8 cellular contexts compared by ENCODE assay signal in the genomic region with DNA sequence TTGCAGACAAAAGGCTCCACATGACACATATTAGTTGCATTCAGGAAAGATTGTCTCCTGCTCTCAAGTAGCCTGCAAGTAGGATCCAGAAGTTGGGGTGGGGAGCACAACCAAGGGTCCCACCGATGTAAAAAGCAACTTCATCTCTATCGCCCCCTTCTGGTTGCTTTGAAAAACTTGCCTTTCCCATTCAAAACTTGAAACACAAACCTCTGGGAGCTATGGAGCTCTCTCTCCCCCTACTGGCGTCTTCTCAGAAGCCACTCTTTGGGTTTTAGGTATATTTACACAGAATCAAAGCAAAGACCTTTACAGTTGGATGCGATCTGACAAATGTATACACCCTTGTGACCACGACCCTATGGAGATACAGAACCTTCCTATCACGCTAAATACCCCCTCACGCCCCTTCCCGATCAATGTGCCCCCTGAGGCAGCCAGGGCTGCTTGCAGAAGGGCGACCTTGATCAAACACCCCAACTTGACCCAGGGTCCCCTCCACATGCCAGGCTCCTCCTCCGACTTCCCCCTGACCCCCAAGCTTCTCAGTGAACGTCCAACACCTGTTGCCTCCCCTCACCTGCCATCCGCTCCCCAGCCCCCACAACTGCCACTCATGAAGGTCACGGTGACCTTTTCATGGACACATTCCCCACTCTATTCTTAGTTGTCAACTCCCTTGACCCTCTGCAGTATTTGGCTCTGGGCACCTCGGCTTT. TPM values are rescaled to one million over a fixed set of nuclear protein-coding genes. Genes with fewer than 3 reads are reported as not detected.
DNase-seq lines count a peak whose midpoint lies in the region; ATAC-seq and TF ChIP-seq lines count a peak whose summit lies in the region.

No MANE protein-coding gene starts in this region.

- no peaks in the 10 kb centered on the region for H3K36me3 ChIP-seq in mammary epithelial cell (ENCODE audit: insufficient read depth, low read length)

- H3K4me3 ChIP-seq in AG09309 (ENCODE audit: control insufficient read depth, low read depth, low read length) = no peak overlapping the region
- H3K4me3 ChIP-seq in mammary epithelial cell (replicated peaks in 1 of 3; ENCODE audit: insufficient read depth in 1 of 3, low read depth in 2 of 3, low read length in 3 of 3) = no peak overlapping the region

- no peaks in the 10 kb centered on the region for H3K9me3 ChIP-seq in mammary epithelial cell (replicated peaks; ENCODE audit: insufficient read depth, low read length)

- H2AFZ ChIP-seq in mammary epithelial cell (ENCODE audit: low read depth, low read length) = no peak overlapping the region

- dilution Hi-C loops in mammary epithelial cell (cut with HindIII; ENCODE audit: low sequenced_read_pairs) = loop anchor here (5.0 to 10.0 kb wide), 2 partner anchors 72 to 115 kb away; partner anchors contain the start of genes ALDH16A1, PIH1D1, RRAS and SCAF1

- WGBS in mammary epithelial cell (ENCODE audit: low coverage, missing lambda C conversion rate) = 35% methylated on average over 12 of the region's 14 CpGs

- peaks cover 58% of the 10 kb centered on the region for H3K79me2 ChIP-seq in mammary epithelial cell (ENCODE audit: insufficient read depth, low read length)

- TF ChIP-seq CTCF in AG09309 (IDR thresholded peaks at IDR 0.05; ENCODE audit: control insufficient read depth, insufficient read depth, low read depth, low read length, missing control alignments) (peak; percentile 99), GM13977 (IDR thresholded peaks at IDR 0.05; ENCODE audit: extremely low read depth, insufficient read depth, missing control alignments) (peak; percentile 88), mammary epithelial cell (conservative IDR thresholded peaks at IDR 0.05 in 1 of 2, IDR thresholded peaks at IDR 0.05 in 1 of 2; ENCODE audit: extremely low read depth in 1 of 2, insufficient read depth in 1 of 2, low read depth in 1 of 2, low read length in 2 of 2) (peak; percentile 99 to 100)

- no peak overlapping the region for H3K9ac ChIP-seq in mammary epithelial cell (ENCODE audit: insufficient read depth, low read length)

- H3K4me2 ChIP-seq in mammary epithelial cell (ENCODE audit: insufficient read depth, low read depth, low read length) = no peak overlapping the region

- ATAC-seq in HG02852 (IDR thresholded peaks at IDR 0.05; ENCODE audit: unreplicated experiment) = no peak

- intact Hi-C loops in mammary epithelial cell (cut with micrococcal nuclease) = loop anchor here (1.0 to 10.0 kb wide), 7 partner anchors 16 to 295 kb away; partner anchors contain the start of genes FLT3LG, PNKP and PRMT1

- H3K27ac ChIP-seq in mammary epithelial cell (ENCODE audit: insufficient read depth, low read depth, low read length) = no peak overlapping the region

- H4K20me1 ChIP-seq in mammary epithelial cell (ENCODE audit: insufficient read depth, low read length) = no peaks in the 10 kb centered on the region

- peak; percentile 56 for DNase-seq in AG09309 (ENCODE audit: low read depth)
- peak; percentile 86 for DNase-seq in GM13977 (ENCODE audit: low spot score)
- peak; percentile 54 for DNase-seq in NCI-H2081 treated with DMSO at 0.1 percent for 48 hours (lab: John Stamatoyannopoulos, UW)
- peak in 4 of 5 experiments; percentile 48 to 87 (median 68) for DNase-seq in T-helper 2 cell
- peak; percentile 58 for DNase-seq in mammary epithelial cell
- peak; percentile 73 for DNase-seq in iris pigment epithelial cell (ENCODE audit: low read depth)
- peak; percentile 78 for DNase-seq in stimulated activated CD4-positive, alpha-beta T cell treated with anti-CD3 and anti-CD28 coated beads, Interleukin-4, amount 100 ng/mL, for 24 hours

- no TSS peak for BruUV-seq in mammary epithelial cell (replicated peaks; lab: Mats Ljungman, UMichigan)

- CTCF ChIA-PET in mammary epithelial cell (lab: Charles Lee; ENCODE audit: low non-redundant PET) = interaction anchor here (0.5 to 1.0 kb wide), 7 partner anchors 10 to 152 kb away, joined by 3 to 9 read pairs (median 3); partner anchors contain the start of gene PRMT1

- in situ Hi-C loops in GM13977 (cut with MboI; ENCODE audit: low pct_unique_long_range_greater_than_20kb, low sequenced_read_pairs, unreplicated experiment) = no loop called here
- in situ Hi-C loops in mammary epithelial cell (cut with MboI; ENCODE audit: low sequenced_read_pairs in 2 of 2) = loop anchor here in 1 of 2 donors (5.0 kb wide), 1 partner anchor 63 kb away; no protein-coding TSS in a partner anchor

- H3K27me3 ChIP-seq in mammary epithelial cell (ENCODE audit: insufficient read depth, low read length) = no peaks in the 10 kb centered on the region

- H3K4me1 ChIP-seq in mammary epithelial cell (ENCODE audit: insufficient read depth, low read length) = peaks cover 3% of the 10 kb centered on the region

RNA-seq across cellular contexts. Expression of gene NOSIP, which starts 10.1 kb away (rescaled TPM):
- 10 to 100 TPM; 43.6 to 50.7 TPM for total RNA-seq in mammary epithelial cell
- polyA plus RNA-seq in mammary epithelial cell = 59.7 TPM
- polyA minus RNA-seq in mammary epithelial cell = 20.9 TPM

RNA-seq across cellular contexts. Expression of gene PRRG2, which starts 10.8 kb away (rescaled TPM):
- total RNA-seq in mammary epithelial cell = 10 to 100 TPM; 14.3 to 14.7 TPM
- polyA plus RNA-seq in mammary epithelial cell = 7.0 TPM
- not detected for polyA minus RNA-seq in mammary epithelial cell

RNA-seq across cellular contexts. Expression of gene PRR12, which starts 20.7 kb away (rescaled TPM):
- 10 to 100 TPM in 1 of 2 donors, 1 to 10 TPM in 1; 3.5 to 23.0 TPM for total RNA-seq in mammary epithelial cell
- 0.91 TPM for polyA plus RNA-seq in mammary epithelial cell
- 7.4 TPM for polyA minus RNA-seq in mammary epithelial cell

RNA-seq across cellular contexts. Expression of gene RCN3, which starts 42.5 kb away (rescaled TPM):
- total RNA-seq in mammary epithelial cell = under 1 TPM; 0.49 to 0.50 TPM
- polyA plus RNA-seq in mammary epithelial cell = 0.05 TPM
- not detected for polyA minus RNA-seq in mammary epithelial cell

RNA-seq across cellular contexts. Expression of gene FCGRT, which starts 57.8 kb away (rescaled TPM):
- total RNA-seq in mammary epithelial cell = 10 to 100 TPM in 1 of 2 donors, 1 to 10 TPM in 1; 2.8 to 19.5 TPM
- polyA plus RNA-seq in mammary epithelial cell = 2.5 TPM
- polyA minus RNA-seq in mammary epithelial cell = not detected
